1 cellular context compared by ENCODE assay signal in the genomic region with DNA sequence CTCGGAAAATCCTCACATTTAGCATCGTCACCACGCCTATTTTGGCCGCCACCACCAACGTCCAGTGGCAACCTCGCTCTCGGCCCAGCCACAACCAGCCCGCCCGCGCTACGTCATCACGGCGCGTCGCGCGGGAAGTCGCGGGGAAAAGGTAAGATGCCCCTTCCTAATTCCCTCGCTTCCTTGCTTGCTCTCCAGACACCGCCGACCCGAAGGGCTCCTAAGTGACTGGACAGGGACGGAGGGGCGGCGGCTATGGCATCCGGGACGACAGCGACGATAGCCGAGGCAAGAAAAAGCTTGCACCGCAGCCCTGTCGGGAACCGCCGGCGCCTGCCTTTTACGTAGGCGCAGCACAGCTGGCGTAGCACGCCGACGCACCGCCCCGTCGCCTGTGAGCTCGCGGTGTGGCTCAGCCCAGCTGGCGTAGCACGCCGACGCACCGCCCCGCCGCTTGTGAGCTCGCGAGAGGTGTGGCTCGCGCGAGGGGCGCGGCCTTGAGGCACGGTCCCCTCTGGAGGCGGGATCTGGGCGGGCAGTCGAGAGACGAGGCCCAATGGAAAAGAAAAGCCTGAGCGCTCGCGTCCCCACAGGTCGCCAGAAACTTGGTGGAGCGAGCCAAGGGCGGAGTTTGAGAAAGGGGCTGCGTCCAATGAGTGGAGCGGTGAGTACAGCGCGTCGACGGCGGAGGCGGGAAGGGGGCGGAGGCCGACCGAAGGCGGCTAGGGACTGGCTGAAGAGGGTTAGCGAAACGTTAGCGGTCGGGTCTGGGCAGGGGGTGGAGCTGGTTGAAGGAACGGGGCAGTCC.
TF ChIP-seq lines count a peak whose summit lies in the region.

Gene HDAC6, plus strand, starts transcription at position 787 of the 808 bp plus-strand sequence. CDS start 626 bp downstream, outside the sequence.

TF ChIP-seq in K562, 482 proteins besides CTCF, POLR2A, EP300 and RAD21 (continued from another document and continues in another):
- TF ChIP-seq STAG1 (CRISPR knock-in tag; IDR thresholded peaks at IDR 0.05; ENCODE audit: borderline replicate concordance) (no peak), YBX1 (IDR thresholded peaks at IDR 0.05) (no peak), GMEB1 (CRISPR knock-in tag; IDR thresholded peaks at IDR 0.05) (peak; percentile 94), ZNF143 (CRISPR knock-in tag; IDR thresholded peaks at IDR 0.05) (no peak), MECOM (CRISPR knock-in tag; IDR thresholded peaks at IDR 0.05) (no peak), TRIM25 (IDR thresholded peaks at IDR 0.05; ENCODE audit: borderline replicate concordance) (no peak), NR2C2 (CRISPR knock-in tag; IDR thresholded peaks at IDR 0.05) (0 out of 2 replicates have a peak, but pooled peaks have one; percentile 21), NR2C2 (tag; IDR thresholded peaks at IDR 0.05) (no peak; the same call in 1 of the 2 replicates), STAT5B (CRISPR knock-in tag; IDR thresholded peaks at IDR 0.05) (no peak), TBP (optimal IDR thresholded peaks at IDR 0.05; ENCODE audit: low read depth, low read length) (no peak), ILK (tag; IDR thresholded peaks at IDR 0.05; ENCODE audit: borderline replicate concordance, low read depth) (no peak), CUX1 (CRISPR knock-in tag; IDR thresholded peaks at IDR 0.05) (no peak), ILF3 (IDR thresholded peaks at IDR 0.05; ENCODE audit: borderline replicate concordance) (no peak), CBX5 (IDR thresholded peaks at IDR 0.05; ENCODE audit: borderline replicate concordance, low read depth) (no peak), MLLT1 (IDR thresholded peaks at IDR 0.05) (0 out of 4 replicates have a peak, but pooled peaks of 1 of the 2 experiments have one; percentile 45), HLTF (IDR thresholded peaks at IDR 0.05) (no peak), EP400 (IDR thresholded peaks at IDR 0.05) (no peak), TFE3 (CRISPR knock-in tag; IDR thresholded peaks at IDR 0.05) (no peak), NUFIP1 (IDR thresholded peaks at IDR 0.05; ENCODE audit: partially characterized antibody) (no peak), ZNF586 (CRISPR knock-in tag; conservative IDR thresholded peaks at IDR 0.05) (no peak), PCBP1 (IDR thresholded peaks at IDR 0.05; ENCODE audit: low read depth, low read length, poor library complexity, severe bottlenecking) (no peak), ZEB2 (IDR thresholded peaks at IDR 0.05) (no peak), KDM4B (IDR thresholded peaks at IDR 0.05; ENCODE audit: borderline replicate concordance in 2 of 2, low read depth in 1 of 2) (no peak), ZBTB17 (CRISPR knock-in tag; IDR thresholded peaks at IDR 0.05) (no peak), RBM39 (optimal IDR thresholded peaks at IDR 0.05; ENCODE audit: low read depth, low read length) (no peak), EGR1 (conservative IDR thresholded peaks at IDR 0.05) (peak; percentile 81), SRSF9 (IDR thresholded peaks at IDR 0.05; ENCODE audit: borderline replicate concordance, low read depth, low read length) (no peak), PML (IDR thresholded peaks at IDR 0.05; ENCODE audit: low read length) (no peak), ZNF347 (CRISPR knock-in tag; IDR thresholded peaks at IDR 0.05; ENCODE audit: low read depth) (no peak), MYNN (IDR thresholded peaks at IDR 0.05) (no peak), MYNN (CRISPR knock-in tag; IDR thresholded peaks at IDR 0.05) (no peak), TBL1XR1 (IDR thresholded peaks at IDR 0.05; ENCODE audit: low read length in 2 of 2) (0 out of 4 replicates have a peak, but pooled peaks of 1 of the 2 experiments have one; percentile 57), ATF7 (IDR thresholded peaks at IDR 0.05) (peak; percentile 80), HMG20A (CRISPR knock-in tag; conservative IDR thresholded peaks at IDR 0.05) (no peak), GATAD2B (IDR thresholded peaks at IDR 0.05; ENCODE audit: borderline replicate concordance) (no peak), ZNF75A (CRISPR knock-in tag; IDR thresholded peaks at IDR 0.05) (no peak), BMI1 (IDR thresholded peaks at IDR 0.05; ENCODE audit: low read length) (no peak)
- TF ChIP-seq, protein P1, sequence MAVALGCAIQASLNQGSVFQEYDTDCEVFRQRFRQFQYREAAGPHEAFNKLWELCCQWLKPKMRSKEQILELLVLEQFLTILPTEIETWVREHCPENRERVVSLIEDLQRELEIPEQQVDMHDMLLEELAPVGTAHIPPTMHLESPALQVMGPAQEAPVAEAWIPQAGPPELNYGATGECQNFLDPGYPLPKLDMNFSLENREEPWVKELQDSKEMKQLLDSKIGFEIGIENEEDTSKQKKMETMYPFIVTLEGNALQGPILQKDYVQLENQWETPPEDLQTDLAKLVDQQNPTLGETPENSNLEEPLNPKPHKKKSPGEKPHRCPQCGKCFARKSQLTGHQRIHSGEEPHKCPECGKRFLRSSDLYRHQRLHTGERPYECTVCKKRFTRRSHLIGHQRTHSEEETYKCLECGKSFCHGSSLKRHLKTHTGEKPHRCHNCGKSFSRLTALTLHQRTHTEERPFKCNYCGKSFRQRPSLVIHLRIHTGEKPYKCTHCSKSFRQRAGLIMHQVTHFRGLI (CRISPR knock-in tag; IDR thresholded peaks at IDR 0.05): no peak
- TF ChIP-seq, protein P2, sequence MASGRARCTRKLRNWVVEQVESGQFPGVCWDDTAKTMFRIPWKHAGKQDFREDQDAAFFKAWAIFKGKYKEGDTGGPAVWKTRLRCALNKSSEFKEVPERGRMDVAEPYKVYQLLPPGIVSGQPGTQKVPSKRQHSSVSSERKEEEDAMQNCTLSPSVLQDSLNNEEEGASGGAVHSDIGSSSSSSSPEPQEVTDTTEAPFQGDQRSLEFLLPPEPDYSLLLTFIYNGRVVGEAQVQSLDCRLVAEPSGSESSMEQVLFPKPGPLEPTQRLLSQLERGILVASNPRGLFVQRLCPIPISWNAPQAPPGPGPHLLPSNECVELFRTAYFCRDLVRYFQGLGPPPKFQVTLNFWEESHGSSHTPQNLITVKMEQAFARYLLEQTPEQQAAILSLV (tag; IDR thresholded peaks at IDR 0.05): no peak
- TF ChIP-seq, protein P3, sequence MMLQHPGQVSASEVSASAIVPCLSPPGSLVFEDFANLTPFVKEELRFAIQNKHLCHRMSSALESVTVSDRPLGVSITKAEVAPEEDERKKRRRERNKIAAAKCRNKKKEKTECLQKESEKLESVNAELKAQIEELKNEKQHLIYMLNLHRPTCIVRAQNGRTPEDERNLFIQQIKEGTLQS (IDR thresholded peaks at IDR 0.05): peak; percentile 49; the same call in 1 of the 2 replicates
- TF ChIP-seq, protein P3 (CRISPR knock-in tag; conservative IDR thresholded peaks at IDR 0.05): no peak; the same call in 1 of the 2 replicates
- TF ChIP-seq, protein P4, sequence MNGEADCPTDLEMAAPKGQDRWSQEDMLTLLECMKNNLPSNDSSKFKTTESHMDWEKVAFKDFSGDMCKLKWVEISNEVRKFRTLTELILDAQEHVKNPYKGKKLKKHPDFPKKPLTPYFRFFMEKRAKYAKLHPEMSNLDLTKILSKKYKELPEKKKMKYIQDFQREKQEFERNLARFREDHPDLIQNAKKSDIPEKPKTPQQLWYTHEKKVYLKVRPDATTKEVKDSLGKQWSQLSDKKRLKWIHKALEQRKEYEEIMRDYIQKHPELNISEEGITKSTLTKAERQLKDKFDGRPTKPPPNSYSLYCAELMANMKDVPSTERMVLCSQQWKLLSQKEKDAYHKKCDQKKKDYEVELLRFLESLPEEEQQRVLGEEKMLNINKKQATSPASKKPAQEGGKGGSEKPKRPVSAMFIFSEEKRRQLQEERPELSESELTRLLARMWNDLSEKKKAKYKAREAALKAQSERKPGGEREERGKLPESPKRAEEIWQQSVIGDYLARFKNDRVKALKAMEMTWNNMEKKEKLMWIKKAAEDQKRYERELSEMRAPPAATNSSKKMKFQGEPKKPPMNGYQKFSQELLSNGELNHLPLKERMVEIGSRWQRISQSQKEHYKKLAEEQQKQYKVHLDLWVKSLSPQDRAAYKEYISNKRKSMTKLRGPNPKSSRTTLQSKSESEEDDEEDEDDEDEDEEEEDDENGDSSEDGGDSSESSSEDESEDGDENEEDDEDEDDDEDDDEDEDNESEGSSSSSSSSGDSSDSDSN (IDR thresholded peaks at IDR 0.05; ENCODE audit: borderline replicate concordance in 1 of 2, low read depth in 2 of 2, low read length in 2 of 2): 0 out of 4 replicates have a peak, but pooled peaks of 1 of the 2 experiments have one; percentile 24
